In the genomic region with DNA sequence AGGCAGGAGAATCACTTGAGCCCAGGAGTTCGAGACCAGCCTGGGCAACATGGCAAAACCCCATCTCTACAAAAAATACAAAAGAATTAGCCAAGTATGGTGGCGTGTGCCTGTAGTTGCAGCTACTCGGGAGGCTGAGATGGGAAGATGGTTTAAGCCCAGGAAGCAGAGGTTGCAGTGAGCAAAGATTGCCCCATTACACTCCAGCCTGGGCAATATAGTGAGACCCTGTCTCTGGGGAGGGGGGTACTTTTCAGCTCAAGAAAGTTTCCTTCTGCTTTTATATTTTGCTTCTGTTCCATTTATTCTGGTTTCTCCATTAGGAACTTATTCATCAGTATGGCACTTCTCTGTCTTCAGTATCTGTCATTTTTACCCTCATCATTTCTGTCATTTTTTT, we compare ENCODE assay signal across 13 cellular contexts.
"Had no signal": no experiment of that assay in that cellular context is flagged by ENCODE, and none has a peak within 500 bp of the region (broad histone marks: within the 10 kb centered on the region; RNA-seq: fewer than 3 reads in every experiment).

No MANE protein-coding gene starts in this region.

- H3K9me3 ChIP-seq: adrenal gland, stomach, testis had no signal

- DNase-seq: activated CD4-positive, alpha-beta T cell treated with anti-CD3 and anti-CD28 coated beads for 4 hours; activated CD8-positive, alpha-beta memory T cell treated with anti-CD3 and anti-CD28 coated beads for 24 hours; activated naive CD4-positive, alpha-beta T cell treated with Interleukin-2 at 50 U/mL for 16 hours; adrenal gland; head of caudate nucleus; left colon; nucleus accumbens; posterior cingulate gyrus; retina; stimulated activated CD4-positive, alpha-beta T cell treated with anti-CD3 and anti-CD28 coated beads, Interleukin-4, amount 100 ng/mL, for 24 hours; stomach; T1000; testis had no signal

- H3K36me3 ChIP-seq: adrenal gland, stomach had no signal

- H3K27ac ChIP-seq: stomach, testis had no signal

- H3K27me3 ChIP-seq: adrenal gland, stomach, testis had no signal

- ATAC-seq: left colon had no signal

- H3K4me3 ChIP-seq: adrenal gland, stomach, testis had no signal
